Comparison of ENCODE assay signal across 8 cellular contexts in genomic region chr2:18520605-18521031, GRCh38. TPM values are rescaled to one million over a fixed set of nuclear protein-coding genes. Genes with fewer than 3 reads are reported as not detected.
A peak's percentile ranks its signal among the peaks of the same experiment; 100 is the strongest.
DNase-seq lines count a peak whose midpoint lies in the region; ATAC-seq and TF ChIP-seq lines count a peak whose summit lies in the region.

No MANE protein-coding gene starts in this region.

- H3K4me2 ChIP-seq in osteoblast (ENCODE audit: insufficient read depth, low read length): peak overlapping the region; percentile 31

- ATAC-seq in GM21825 (IDR thresholded peaks at IDR 0.05; ENCODE audit: unreplicated experiment) (peak; percentile 76), gastroesophageal sphincter (peak; percentile 81)

- peaks cover 14 to 91% (median 34%) of the 10 kb centered on the region in 3 donors for H3K4me1 ChIP-seq in gastroesophageal sphincter
- H3K4me1 ChIP-seq in osteoblast (ENCODE audit: insufficient read depth, low read length): peaks cover 27% of the 10 kb centered on the region
- H3K4me1 ChIP-seq in testis: peaks cover 8% of the 10 kb centered on the region

- intact Hi-C loops in testis (cut with DNase I; ENCODE audit: low total_unique reads): loop anchor here (10.0 kb wide), 1 partner anchor 844 kb away; no protein-coding TSS in a partner anchor

- H3K9me3 ChIP-seq in gastroesophageal sphincter (no peaks in the 10 kb centered on the region), osteoblast (ENCODE audit: low read depth, low read length) (no peaks in the 10 kb centered on the region), testis (no peaks in the 10 kb centered on the region)

- H3K27me3 ChIP-seq in gastroesophageal sphincter: no peaks in the 10 kb centered on the region
- H3K27me3 ChIP-seq in osteoblast (ENCODE audit: insufficient read depth, low read length): no peaks in the 10 kb centered on the region
- no peaks in the 10 kb centered on the region for H3K27me3 ChIP-seq in testis

- DNase-seq in Daoy (ENCODE audit: low read depth): peak; percentile 77
- DNase-seq in LoVo (ENCODE audit: low spot score): peak; percentile 66
- peak; percentile 47 for DNase-seq in SHP77 treated with DMSO at 0.1 percent for 48 hours (lab: John Stamatoyannopoulos, UW)
- DNase-seq in activated gamma-delta T cell (lab: John Stamatoyannopoulos, UW): peak; percentile 10
- peak; percentile 76 for DNase-seq in osteoblast (ENCODE audit: insufficient read length, low spot score, missing footprints)
- DNase-seq in testis: peak; percentile 91

- WGBS in gastroesophageal sphincter (ENCODE audit: low coverage in 1 of 2), 2 donors: 0 to 17% methylated on average over 2 to 5 of the region's 5 CpGs
- WGBS in testis, 2 donors: 21 to 35% methylated on average over 5 of the region's 5 CpGs

- H3K4me3 ChIP-seq in gastroesophageal sphincter (no peak overlapping the region), osteoblast (ENCODE audit: insufficient read depth, low read length) (no peak overlapping the region), testis (no peak overlapping the region)

- peak overlapping the region; percentile 66 for H2AFZ ChIP-seq in osteoblast (ENCODE audit: low read length)

- no peaks in the 10 kb centered on the region for H3K79me2 ChIP-seq in osteoblast (ENCODE audit: insufficient read depth, low read length)

- no peak for TF ChIP-seq EP300 in gastroesophageal sphincter (IDR thresholded peaks at IDR 0.05)

- TF ChIP-seq POLR2A in gastroesophageal sphincter (IDR thresholded peaks at IDR 0.05) (no peak), testis (IDR thresholded peaks at IDR 0.05) (no peak)

- TF ChIP-seq CTCF in gastroesophageal sphincter (IDR thresholded peaks at IDR 0.05): peak; percentile 90 to 97 (median 94)
- TF ChIP-seq CTCF in osteoblast (IDR thresholded peaks at IDR 0.05; ENCODE audit: extremely low read depth, low read depth, low read length): peak; percentile 98
- TF ChIP-seq CTCF in testis (IDR thresholded peaks at IDR 0.05): peak; percentile 84 to 91 (median 85)

- no peaks in the 10 kb centered on the region for H4K20me1 ChIP-seq in osteoblast (ENCODE audit: insufficient read depth, low read length)

- no peaks in the 10 kb centered on the region for H3K36me3 ChIP-seq in gastroesophageal sphincter
- H3K36me3 ChIP-seq in osteoblast (ENCODE audit: insufficient read depth, low read length): no peaks in the 10 kb centered on the region
- H3K36me3 ChIP-seq in testis (ENCODE audit: low read depth, missing control alignments): no peaks in the 10 kb centered on the region

- H3K27ac ChIP-seq in gastroesophageal sphincter: peak overlapping the region; percentile 76 to 91 (median 80)
- H3K27ac ChIP-seq in osteoblast (ENCODE audit: low read depth, low read length): no peak overlapping the region
- no peak overlapping the region for H3K27ac ChIP-seq in testis

RNA-seq across cellular contexts. Expression of gene RDH14, which starts 39.8 kb away (rescaled TPM):
- total RNA-seq in Daoy (2014; rRNA removed; shearing (Covaris generic)): 28.9 and 38.0 TPM in 2 replicates
- total RNA-seq in gastroesophageal sphincter (10 to 100 TPM; 49.7 to 76.3 (median 61.9) TPM), osteoblast (23.5 and 27.4 TPM in 2 replicates), testis (10 to 100 TPM; 30.7 to 37.2 TPM)
- polyA plus RNA-seq in testis (ENCODE audit: insufficient read depth, low read depth, low replicate concordance): 40.1 TPM

Comparison
In these comparisons a context has a peak if more than half of its experiments do, and no peak if none do; other contexts are left out.
1. DNase-seq: peak in every context shown above with its lines; median percentile 91 in testis; 77 in Daoy; 76 in osteoblast; 66 in LoVo; 47 in SHP77 treated with DMSO at 0.1 percent for 48 hours; 10 in activated gamma-delta T cell.
2. H3K27ac ChIP-seq: peak in gastroesophageal sphincter (4 of 4); none in osteoblast (single experiment) and testis (0 of 2).
3. Peak in every context shown above with its lines, with median percentiles within 50 percentile points of each other: CTCF ChIP-seq.